12 cellular contexts compared by ENCODE assay signal in genomic region chr6:166959906-166960608, GRCh38. TPM values are rescaled to one million over a fixed set of nuclear protein-coding genes. Genes with fewer than 3 reads are reported as not detected.
A peak's percentile ranks its signal among the peaks of the same experiment; 100 is the strongest.
DNase-seq lines count a peak whose midpoint lies in the region; ATAC-seq and TF ChIP-seq lines count a peak whose summit lies in the region.
"Had no signal": no experiment of that assay in that cellular context is flagged by ENCODE, and none has a peak within 500 bp of the region (broad histone marks: within the 10 kb centered on the region; RNA-seq: fewer than 3 reads in every experiment).

No MANE protein-coding gene starts in this region.

- 84% methylated on average over 9 of the region's 9 CpGs for WGBS in liver
- 68 to 81% methylated on average over 9 of the region's 9 CpGs for WGBS in upper lobe of left lung, 2 donors

- DNase-seq in left ventricle myocardium inferior (no peak), Right ventricle myocardium inferior (ENCODE audit: missing footprints) (no peak), upper lobe of left lung (no peak)
- DNase-seq in activated T-helper 1 cell treated with anti-CD3 and anti-CD28 coated beads, Interleukin-12 subunit alpha, Interleukin-12 subunit beta, Interleukin-2, Interleukin-4 antibody, amounts not matched to agents 30 ng/mL and 10 ng/mL and 1 ng/mL, durations not matched to agents 14 hours and 24 hours and 36 hours (ENCODE audit: low spot score): no peak
- DNase-seq in stimulated activated CD4-positive, alpha-beta T cell treated with anti-CD3 and anti-CD28 coated beads, Interleukin-4, amount 100 ng/mL, for 4 hours: no peak
- DNase-seq: hippocampal formation; NCI-H1436 treated with DMSO at 0.1 percent for 48 hours; stimulated activated CD8-positive, alpha-beta memory T cell treated with anti-CD3 and anti-CD28 coated beads, Interleukin-4, amount 100 ng/mL, for 48 hours; T1000 had no signal

- no peak for TF ChIP-seq CTCF in left ventricle myocardium inferior (IDR thresholded peaks at IDR 0.05; ENCODE audit: borderline replicate concordance)
- TF ChIP-seq CTCF in liver (IDR thresholded peaks at IDR 0.05; ENCODE audit: low read depth, low read length, missing input control): no peak
- no peak for TF ChIP-seq CTCF in upper lobe of left lung (IDR thresholded peaks at IDR 0.05)

- H3K9me3 ChIP-seq in left ventricle myocardium inferior (replicated peaks): no peaks in the 10 kb centered on the region
- H3K9me3 ChIP-seq in liver (ENCODE audit: control insufficient read depth in 4 of 4, low read length in 3 of 4): no peaks in the 10 kb centered on the region
- H3K9me3 ChIP-seq in upper lobe of left lung: no peaks in the 10 kb centered on the region

- no peak overlapping the region for H3K9ac ChIP-seq in liver (ENCODE audit: low read depth in 1 of 2, low read length in 2 of 2)

- peak overlapping the region; percentile 89 for H3K27ac Mint-ChIP-seq in activated T-helper 1 cell treated with anti-CD3 and anti-CD28 coated beads, Interleukin-12 subunit alpha, Interleukin-12 subunit beta, Interleukin-2, Interleukin-4 antibody, amounts not matched to agents 30 ng/mL and 10 ng/mL and 1 ng/mL, durations not matched to agents 14 hours and 24 hours and 36 hours

- TF ChIP-seq EP300 in upper lobe of left lung (IDR thresholded peaks at IDR 0.05): no peak

- H3K4me3 ChIP-seq in left ventricle myocardium inferior: no peak overlapping the region
- no peak overlapping the region for H3K4me3 ChIP-seq in liver (ENCODE audit: low read depth in 1 of 3, low read length in 3 of 3)
- H3K4me3 ChIP-seq in upper lobe of left lung: peak overlapping the region in 1 of 4 donors; percentile 6

- no peak for TF ChIP-seq RAD21 in liver (IDR thresholded peaks at IDR 0.05)

- TF ChIP-seq POLR2A in upper lobe of left lung (IDR thresholded peaks at IDR 0.05): no peak

- H3K4me1 ChIP-seq in left ventricle myocardium inferior (peaks cover 35% of the 10 kb centered on the region), liver (ENCODE audit: control insufficient read depth in 4 of 4, insufficient read depth in 4 of 4, low read length in 3 of 4) (peaks cover 5 to 25% (median 13%) of the 10 kb centered on the region in 4 donors), upper lobe of left lung (peaks cover 32 to 44% (median 38%) of the 10 kb centered on the region in 4 donors)

- H3K27me3 Mint-ChIP-seq in activated T-helper 1 cell treated with anti-CD3 and anti-CD28 coated beads, Interleukin-12 subunit alpha, Interleukin-12 subunit beta, Interleukin-2, Interleukin-4 antibody, amounts not matched to agents 30 ng/mL and 10 ng/mL and 1 ng/mL, durations not matched to agents 14 hours and 24 hours and 36 hours (ENCODE audit: insufficient read depth): no peaks in the 10 kb centered on the region

- H3K36me3 Mint-ChIP-seq in activated T-helper 1 cell treated with anti-CD3 and anti-CD28 coated beads, Interleukin-12 subunit alpha, Interleukin-12 subunit beta, Interleukin-2, Interleukin-4 antibody, amounts not matched to agents 30 ng/mL and 10 ng/mL and 1 ng/mL, durations not matched to agents 14 hours and 24 hours and 36 hours (ENCODE audit: low read depth): peaks cover 4% of the 10 kb centered on the region

- peak overlapping the region; percentile 92 for H3K4me3 Mint-ChIP-seq in activated T-helper 1 cell treated with anti-CD3 and anti-CD28 coated beads, Interleukin-12 subunit alpha, Interleukin-12 subunit beta, Interleukin-2, Interleukin-4 antibody, amounts not matched to agents 30 ng/mL and 10 ng/mL and 1 ng/mL, durations not matched to agents 14 hours and 24 hours and 36 hours

- intact Hi-C loops in left ventricle myocardium inferior (cut with micrococcal nuclease): no loop called here
- intact Hi-C loops in Right ventricle myocardium inferior (cut with DNase I): loop anchor here (10.0 kb wide), 1 partner anchor 335 kb away; the partner anchor contains the start of gene RPS6KA2
- intact Hi-C loops in activated T-helper 1 cell treated with anti-CD3 and anti-CD28 coated beads, Interleukin-12 subunit alpha, Interleukin-12 subunit beta, Interleukin-2, Interleukin-4 antibody, amounts not matched to agents 30 ng/mL and 10 ng/mL and 1 ng/mL, durations not matched to agents 14 hours and 24 hours and 36 hours (cut with micrococcal nuclease): loop anchor here (1.0 to 5.0 kb wide), 2 partner anchors 9 to 578 kb away; partner anchors contain the start of gene MPC1

- ATAC-seq in Right ventricle myocardium inferior: no peak
- no peak for ATAC-seq in upper lobe of left lung (ENCODE audit: low FRiP score in 2 of 2)
- ATAC-seq in GM21717 (IDR thresholded peaks at IDR 0.05; ENCODE audit: unreplicated experiment): no peak
- no peak for ATAC-seq in HG03342 (IDR thresholded peaks at IDR 0.05; ENCODE audit: unreplicated experiment)

- H3K27me3 ChIP-seq in left ventricle myocardium inferior (ENCODE audit: low read depth): no peaks in the 10 kb centered on the region
- H3K27me3 ChIP-seq in liver (ENCODE audit: control insufficient read depth in 4 of 4, insufficient read depth in 4 of 4, low read length in 3 of 4): no peaks in the 10 kb centered on the region
- no peaks in the 10 kb centered on the region for H3K27me3 ChIP-seq in upper lobe of left lung

- H3K27ac ChIP-seq in left ventricle myocardium inferior (replicated peaks): peak overlapping the region; percentile 68
- peak overlapping the region; percentile 37 to 46 for H3K27ac ChIP-seq in liver (ENCODE audit: low read depth in 1 of 2, low read length in 2 of 2)
- H3K27ac ChIP-seq in upper lobe of left lung: peak overlapping the region; percentile 93 to 99 (median 96)

- H3K36me3 ChIP-seq in left ventricle myocardium inferior: no peaks in the 10 kb centered on the region
- no peaks in the 10 kb centered on the region for H3K36me3 ChIP-seq in liver (ENCODE audit: control insufficient read depth in 4 of 4, insufficient read depth in 3 of 4, low read depth in 1 of 4, low read length in 3 of 4)
- no peaks in the 10 kb centered on the region for H3K36me3 ChIP-seq in upper lobe of left lung

- peaks cover 43% of the 10 kb centered on the region for H3K4me1 Mint-ChIP-seq in activated T-helper 1 cell treated with anti-CD3 and anti-CD28 coated beads, Interleukin-12 subunit alpha, Interleukin-12 subunit beta, Interleukin-2, Interleukin-4 antibody, amounts not matched to agents 30 ng/mL and 10 ng/mL and 1 ng/mL, durations not matched to agents 14 hours and 24 hours and 36 hours (ENCODE audit: low read depth)

- peaks cover 12% of the 10 kb centered on the region for H3K9me3 Mint-ChIP-seq in activated T-helper 1 cell treated with anti-CD3 and anti-CD28 coated beads, Interleukin-12 subunit alpha, Interleukin-12 subunit beta, Interleukin-2, Interleukin-4 antibody, amounts not matched to agents 30 ng/mL and 10 ng/mL and 1 ng/mL, durations not matched to agents 14 hours and 24 hours and 36 hours

TF ChIP-seq in liver, 16 proteins besides CTCF, POLR2A, EP300 and RAD21:
- TF ChIP-seq HNF4G (IDR thresholded peaks at IDR 0.05) (no peak), FOXA2 (IDR thresholded peaks at IDR 0.05) (no peak), NR2F2 (IDR thresholded peaks at IDR 0.05) (no peak), GABPA (IDR thresholded peaks at IDR 0.05 in 1 of 2, conservative IDR thresholded peaks at IDR 0.05 in 1 of 2) (no peak), FOXA1 (IDR thresholded peaks at IDR 0.05) (no peak), TAF1 (conservative IDR thresholded peaks at IDR 0.05) (no peak), EGR1 (IDR thresholded peaks at IDR 0.05; ENCODE audit: low read depth in 2 of 2) (no peak), MAX (IDR thresholded peaks at IDR 0.05) (no peak), SP1 (IDR thresholded peaks at IDR 0.05) (no peak)
- TF ChIP-seq, protein P1, sequence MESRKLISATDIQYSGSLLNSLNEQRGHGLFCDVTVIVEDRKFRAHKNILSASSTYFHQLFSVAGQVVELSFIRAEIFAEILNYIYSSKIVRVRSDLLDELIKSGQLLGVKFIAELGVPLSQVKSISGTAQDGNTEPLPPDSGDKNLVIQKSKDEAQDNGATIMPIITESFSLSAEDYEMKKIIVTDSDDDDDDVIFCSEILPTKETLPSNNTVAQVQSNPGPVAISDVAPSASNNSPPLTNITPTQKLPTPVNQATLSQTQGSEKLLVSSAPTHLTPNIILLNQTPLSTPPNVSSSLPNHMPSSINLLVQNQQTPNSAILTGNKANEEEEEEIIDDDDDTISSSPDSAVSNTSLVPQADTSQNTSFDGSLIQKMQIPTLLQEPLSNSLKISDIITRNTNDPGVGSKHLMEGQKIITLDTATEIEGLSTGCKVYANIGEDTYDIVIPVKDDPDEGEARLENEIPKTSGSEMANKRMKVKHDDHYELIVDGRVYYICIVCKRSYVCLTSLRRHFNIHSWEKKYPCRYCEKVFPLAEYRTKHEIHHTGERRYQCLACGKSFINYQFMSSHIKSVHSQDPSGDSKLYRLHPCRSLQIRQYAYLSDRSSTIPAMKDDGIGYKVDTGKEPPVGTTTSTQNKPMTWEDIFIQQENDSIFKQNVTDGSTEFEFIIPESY (IDR thresholded peaks at IDR 0.05): no peak

RNA-seq across cellular contexts. Expression of gene RNASET2, which starts 3.7 kb away (rescaled TPM):
- 13.4 TPM for total RNA-seq in left ventricle myocardium inferior
- total RNA-seq in Right ventricle myocardium inferior: 16.4 TPM
- 99.5 TPM in 2 replicates for total RNA-seq in activated T-helper 1 cell treated with anti-CD3 and anti-CD28 coated beads, Interleukin-12 subunit alpha, Interleukin-12 subunit beta, Interleukin-2, Interleukin-4 antibody, amounts not matched to agents 30 ng/mL and 10 ng/mL and 1 ng/mL, durations not matched to agents 14 hours and 24 hours and 36 hours
- 10 to 100 TPM; 30.4 to 37.2 TPM for total RNA-seq in liver
- 10 to 100 TPM; 17.7 to 19.6 TPM for polyA plus RNA-seq in liver
- 100 to 1,000 TPM in 3 of 6 donors, 10 to 100 TPM in 3; 66.4 to 131 (median 94.8) TPM for total RNA-seq in upper lobe of left lung

RNA-seq across cellular contexts. Expression of gene CEP43, which starts 39.1 kb away (rescaled TPM):
- total RNA-seq in left ventricle myocardium inferior (12.3 TPM), Right ventricle myocardium inferior (10.8 TPM), liver (10 to 100 TPM; 22.0 to 32.0 TPM), upper lobe of left lung (10 to 100 TPM in 4 of 6 donors, 1 to 10 TPM in 2; 7.8 to 70.2 (median 14.1) TPM)
- 18.8 and 21.4 TPM in 2 replicates for total RNA-seq in activated T-helper 1 cell treated with anti-CD3 and anti-CD28 coated beads, Interleukin-12 subunit alpha, Interleukin-12 subunit beta, Interleukin-2, Interleukin-4 antibody, amounts not matched to agents 30 ng/mL and 10 ng/mL and 1 ng/mL, durations not matched to agents 14 hours and 24 hours and 36 hours
- 10 to 100 TPM; 12.0 to 14.0 TPM for polyA plus RNA-seq in liver

Comparison
In these comparisons a context has a peak if more than half of its experiments do, and no peak if none do; other contexts are left out.
1. H3K27ac ChIP-seq: peak in every context shown above with its lines; median percentile 96 in upper lobe of left lung; 68 in left ventricle myocardium inferior; 42 in liver.